Comparison of ENCODE assay signal across 11 cellular contexts in the genomic region with DNA sequence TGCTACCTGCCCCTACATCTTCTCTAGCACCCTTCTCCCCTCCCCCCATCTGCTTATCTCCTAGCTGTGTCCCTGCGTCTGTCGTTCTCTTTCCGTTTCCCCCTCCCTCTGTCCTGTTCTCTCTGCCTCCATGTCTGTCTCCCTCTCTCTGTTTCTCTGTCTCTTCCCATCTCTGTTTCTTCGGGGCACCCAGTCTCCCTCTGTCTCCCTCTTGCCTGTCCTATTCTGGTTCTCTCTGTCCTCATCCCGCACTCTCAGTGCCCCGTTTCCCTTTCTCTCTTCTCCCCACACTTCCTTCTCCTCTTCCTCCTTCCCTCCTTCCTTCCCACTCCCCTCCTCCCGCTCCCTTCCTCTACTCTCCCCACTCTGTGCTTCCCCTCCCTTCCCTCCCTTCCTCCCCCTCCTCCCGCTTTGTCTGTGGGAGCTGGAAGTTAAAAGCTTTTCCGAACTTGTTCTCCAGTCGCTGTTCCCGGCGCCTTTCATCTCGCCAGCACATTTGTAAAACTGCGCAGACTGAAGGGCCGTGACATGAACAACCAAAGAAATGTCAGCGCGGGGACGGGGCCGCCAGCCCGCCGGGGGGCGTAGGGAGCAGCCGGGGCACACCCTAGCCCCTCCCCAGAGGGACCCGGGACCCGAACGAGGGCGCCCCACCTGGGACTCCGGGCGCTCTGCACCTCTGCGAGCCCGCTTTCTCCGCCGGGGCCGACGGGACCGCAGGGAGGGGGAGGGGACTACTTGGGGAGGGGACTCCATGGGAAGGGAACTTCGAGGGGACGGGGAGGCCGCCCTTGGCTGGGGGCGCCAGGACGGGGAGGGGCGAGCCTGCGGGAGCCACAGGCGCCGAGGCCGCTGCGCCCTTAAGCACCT. TPM values are rescaled to one million over a fixed set of nuclear protein-coding genes. Genes with fewer than 3 reads are reported as not detected.
A peak's percentile ranks its signal among the peaks of the same experiment; 100 is the strongest.
DNase-seq lines count a peak whose midpoint lies in the region; ATAC-seq and TF ChIP-seq lines count a peak whose summit lies in the region.
"Had no signal": no experiment of that assay in that cellular context is flagged by ENCODE, and none has a peak within 500 bp of the region (broad histone marks: within the 10 kb centered on the region; RNA-seq: fewer than 3 reads in every experiment).

No MANE protein-coding gene starts in this region.

- no peak overlapping the region for H3K27ac Mint-ChIP-seq in activated naive CD8-positive, alpha-beta T cell
- no peak overlapping the region for H3K27ac Mint-ChIP-seq in activated naive CD8-positive, alpha-beta T cell treated with anti-CD3 and anti-CD28 coated beads for 36 hours

- H3K36me3 ChIP-seq in SJCRH30 (no peaks in the 10 kb centered on the region), iPS-18a (ENCODE audit: control insufficient read depth, low read depth, low read length) (no peaks in the 10 kb centered on the region), thoracic aorta (no peaks in the 10 kb centered on the region)

- no peak for TF ChIP-seq CTCF in thoracic aorta (IDR thresholded peaks at IDR 0.05)

- H3K4me3 ChIP-seq in SJCRH30: peak overlapping the region; percentile 10; the same call in 1 of the 2 replicates
- peak overlapping the region; percentile 64 for H3K4me3 ChIP-seq in iPS-18a (ENCODE audit: low read length)
- peak overlapping the region; percentile 49 for H3K4me3 ChIP-seq in thoracic aorta

- H3K36me3 Mint-ChIP-seq in activated naive CD8-positive, alpha-beta T cell: no peaks in the 10 kb centered on the region
- no peaks in the 10 kb centered on the region for H3K36me3 Mint-ChIP-seq in activated naive CD8-positive, alpha-beta T cell treated with anti-CD3 and anti-CD28 coated beads for 36 hours

- H3K9ac ChIP-seq in iPS-18a (ENCODE audit: low read length): no peak overlapping the region

- no peaks in the 10 kb centered on the region for H3K9me3 ChIP-seq in SJCRH30 (replicated peaks)
- H3K9me3 ChIP-seq in iPS-18a (ENCODE audit: control insufficient read depth, low read depth, low read length): no peaks in the 10 kb centered on the region
- no peaks in the 10 kb centered on the region for H3K9me3 ChIP-seq in thoracic aorta

- H3K9me3 Mint-ChIP-seq in activated naive CD8-positive, alpha-beta T cell (ENCODE audit: low read depth): no peaks in the 10 kb centered on the region
- no peaks in the 10 kb centered on the region for H3K9me3 Mint-ChIP-seq in activated naive CD8-positive, alpha-beta T cell treated with anti-CD3 and anti-CD28 coated beads for 36 hours

- H3K4me1 ChIP-seq in SJCRH30: peaks cover 6% of the 10 kb centered on the region
- H3K4me1 ChIP-seq in iPS-18a (ENCODE audit: control insufficient read depth, low read depth, low read length): peaks cover 3% of the 10 kb centered on the region
- peaks cover 0 to 21% of the 10 kb centered on the region in 2 donors for H3K4me1 ChIP-seq in thoracic aorta (ENCODE audit: control insufficient read depth in 1 of 2, low read depth in 2 of 2)

- DNase-seq in activated naive CD8-positive, alpha-beta T cell treated with anti-CD3 and anti-CD28 coated beads for 36 hours: no peak
- DNase-seq in SJCRH30 (peak; percentile 32 to 51), thoracic aorta (ENCODE audit: low spot score) (no peak), superior temporal gyrus (ENCODE audit: extremely low spot score) (no peak)
- DNase-seq: HCEC 1CT, NCI-H226 had no signal

- H3K27ac ChIP-seq in SJCRH30: no peak overlapping the region
- no peak overlapping the region for H3K27ac ChIP-seq in iPS-18a (ENCODE audit: low read length)
- H3K27ac ChIP-seq in thoracic aorta: no peak overlapping the region

- peaks cover 60% of the 10 kb centered on the region for H3K27me3 Mint-ChIP-seq in activated naive CD8-positive, alpha-beta T cell
- peaks cover 89% of the 10 kb centered on the region for H3K27me3 Mint-ChIP-seq in activated naive CD8-positive, alpha-beta T cell treated with anti-CD3 and anti-CD28 coated beads for 36 hours

- ATAC-seq in thoracic aorta (ENCODE audit: insufficient number of reproducible peaks, low FRiP score, low read depth) (no peak), HG03175 (IDR thresholded peaks at IDR 0.05; ENCODE audit: unreplicated experiment) (no peak), GM21528 (IDR thresholded peaks at IDR 0.05; ENCODE audit: low FRiP score, unreplicated experiment) (no peak)

- H3K4me3 Mint-ChIP-seq in activated naive CD8-positive, alpha-beta T cell: peak overlapping the region; percentile 11
- no peak overlapping the region for H3K4me3 Mint-ChIP-seq in activated naive CD8-positive, alpha-beta T cell treated with anti-CD3 and anti-CD28 coated beads for 36 hours

- H3K27me3 ChIP-seq in SJCRH30 (peaks cover 73% of the 10 kb centered on the region), iPS-18a (ENCODE audit: control insufficient read depth, insufficient read depth, low read length) (peaks cover 82% of the 10 kb centered on the region), thoracic aorta (replicated peaks; ENCODE audit: insufficient read depth) (peaks cover 16% of the 10 kb centered on the region)

- peaks cover 10% of the 10 kb centered on the region for H3K4me1 Mint-ChIP-seq in activated naive CD8-positive, alpha-beta T cell (ENCODE audit: low read depth)
- H3K4me1 Mint-ChIP-seq in activated naive CD8-positive, alpha-beta T cell treated with anti-CD3 and anti-CD28 coated beads for 36 hours: peaks cover 5% of the 10 kb centered on the region

RNA-seq across cellular contexts. Expression of gene CDH22, which starts 4.0 kb away (rescaled TPM):
- total RNA-seq in activated naive CD8-positive, alpha-beta T cell treated with anti-CD3 and anti-CD28 coated beads for 36 hours: under 1 TPM in 1 of 2 experiments, not detected in 1; 0.12 TPM
- 0.06 TPM in 1 of 2 replicates, not detected in the other for total RNA-seq in SJCRH30 (2014; rRNA removed; shearing (Covaris generic))
- total RNA-seq in thoracic aorta: not detected
- total RNA-seq: kidney epithelial cell had no signal

Comparison
In these comparisons a context has a peak if more than half of its experiments do, and no peak if none do; other contexts are left out.
1. DNase-seq: peak in SJCRH30 (2 of 2); none in activated naive CD8-positive, alpha-beta T cell treated with anti-CD3 and anti-CD28 coated beads for 36 hours (single experiment), thoracic aorta (single experiment) and superior temporal gyrus (single experiment).
2. H3K4me3 ChIP-seq: peak in every context shown above with its lines; median percentile 64 in iPS-18a; 49 in thoracic aorta; 10 in SJCRH30.